Comparison of ENCODE assay signal across 18 cellular contexts in genomic region chr13:112850273-112850672, GRCh38.
DNase-seq lines count a peak whose midpoint lies in the region; ATAC-seq and TF ChIP-seq lines count a peak whose summit lies in the region.
"Had no signal": no experiment of that assay in that cellular context is flagged by ENCODE, and none has a peak within 500 bp of the region (broad histone marks: within the 10 kb centered on the region; RNA-seq: fewer than 3 reads in every experiment).

No MANE protein-coding gene starts in this region.

- no peak for TF ChIP-seq POLR2A in sigmoid colon (IDR thresholded peaks at IDR 0.05)

- H3K4me1 ChIP-seq in RWPE2 (ENCODE audit: insufficient read depth, poor library complexity, severe bottlenecking) (no peaks in the 10 kb centered on the region), sigmoid colon (no peaks in the 10 kb centered on the region)
- H3K4me1 ChIP-seq: A549 had no signal

- no peak overlapping the region for H3K4me3 ChIP-seq in RWPE2 (ENCODE audit: severe bottlenecking)
- H3K4me3 ChIP-seq in sigmoid colon = no peak overlapping the region
- H3K4me3 ChIP-seq: A549, GM23248 had no signal

- peak; percentile 31 for DNase-seq in RWPE2 (ENCODE audit: low spot score)
- DNase-seq in mesenteric fat pad (ENCODE audit: low spot score) = peak; percentile 53
- DNase-seq in sigmoid colon = peak; percentile 28
- no peak for DNase-seq in amniotic stem cell (lab: John Stamatoyannopoulos, UW)
- no peak for DNase-seq in SIG-M5 treated with dmso at 0.1 percent for 504 hours (lab: John Stamatoyannopoulos, UW; ENCODE audit: unreplicated experiment)
- DNase-seq in NCI-H1105 treated with DMSO at 0.1 percent for 48 hours (lab: John Stamatoyannopoulos, UW) = no peak
- DNase-seq: CD4-positive, CD25-positive, alpha-beta regulatory T cell; DND-41; GM23248; H9; HFFc6; KBM-7; NCI-H226; OCI-M1 had no signal

- peak; percentile 81 for TF ChIP-seq EP300 in Ishikawa (IDR thresholded peaks at IDR 0.05; ENCODE audit: borderline replicate concordance)
- TF ChIP-seq EP300 in sigmoid colon (IDR thresholded peaks at IDR 0.05) = no peak

- intact Hi-C loops in sigmoid colon (cut with DNase I) = no loop called here

- peaks cover 7% of the 10 kb centered on the region; the same call in 1 of the 2 replicates for H3K36me3 ChIP-seq in RWPE2 (ENCODE audit: low read depth)
- H3K36me3 ChIP-seq in sigmoid colon = peaks cover 6 to 33% (median 15%) of the 10 kb centered on the region in 4 donors

- TF ChIP-seq RAD21 in Ishikawa (IDR thresholded peaks at IDR 0.05; ENCODE audit: low read depth) = no peak

- H3K27ac ChIP-seq in RWPE2 (ENCODE audit: poor library complexity, severe bottlenecking) (no peak overlapping the region), sigmoid colon (no peak overlapping the region)
- H3K27ac ChIP-seq: A549, GM23248 had no signal

- no peak for ATAC-seq in RWPE2 (ENCODE audit: low read depth)
- ATAC-seq: A549, Right ventricle myocardium inferior had no signal

- 97 to 98% methylated on average over 6 of the region's 6 CpGs for WGBS in sigmoid colon, 2 donors

- H3K27me3 ChIP-seq in RWPE2 (ENCODE audit: insufficient read depth, poor library complexity, severe bottlenecking) (no peaks in the 10 kb centered on the region), sigmoid colon (no peaks in the 10 kb centered on the region)

- no peak for TF ChIP-seq CTCF in RWPE2 (IDR thresholded peaks at IDR 0.05; ENCODE audit: poor library complexity, severe bottlenecking)
- no peak for TF ChIP-seq CTCF in sigmoid colon (IDR thresholded peaks at IDR 0.05)

- H3K9me3 ChIP-seq in RWPE2 (ENCODE audit: severe bottlenecking) = no peaks in the 10 kb centered on the region
- no peaks in the 10 kb centered on the region for H3K9me3 ChIP-seq in sigmoid colon
- H3K9me3 ChIP-seq: A549, SK-N-SH had no signal

TF ChIP-seq in Ishikawa, 13 proteins besides CTCF, POLR2A, EP300 and RAD21:
- TF ChIP-seq USF1 (IDR thresholded peaks at IDR 0.05) (no peak), TAF1 (IDR thresholded peaks at IDR 0.05; ENCODE audit: low read depth) (no peak), CEBPB (IDR thresholded peaks at IDR 0.05) (peak; percentile 58; the same call in 1 of the 2 replicates), YY1 (IDR thresholded peaks at IDR 0.05; ENCODE audit: low read depth) (no peak), MAX (IDR thresholded peaks at IDR 0.05) (no peak), TEAD4 (IDR thresholded peaks at IDR 0.05) (peak; percentile 77), ZBTB7A (IDR thresholded peaks at IDR 0.05; ENCODE audit: low read depth) (no peak), TCF12 (IDR thresholded peaks at IDR 0.05; ENCODE audit: low read depth) (peak; percentile 61; the same call in 1 of the 2 replicates), NFIC (IDR thresholded peaks at IDR 0.05) (peak; percentile 74; the same call in 1 of the 2 replicates), FOXM1 (IDR thresholded peaks at IDR 0.05; ENCODE audit: borderline replicate concordance, low read depth) (peak; percentile 63; the same call in 1 of the 2 replicates)

Comparison
In these comparisons a context has a peak if more than half of its experiments do, and no peak if none do; other contexts are left out.
1. DNase-seq: peak in RWPE2 (single experiment), mesenteric fat pad (single experiment) and sigmoid colon (single experiment); none in amniotic stem cell (single experiment), SIG-M5 treated with dmso at 0.1 percent for 504 hours (single experiment) and NCI-H1105 treated with DMSO at 0.1 percent for 48 hours (single experiment).